Comparison of ENCODE assay signal across 9 cellular contexts in the genomic region with DNA sequence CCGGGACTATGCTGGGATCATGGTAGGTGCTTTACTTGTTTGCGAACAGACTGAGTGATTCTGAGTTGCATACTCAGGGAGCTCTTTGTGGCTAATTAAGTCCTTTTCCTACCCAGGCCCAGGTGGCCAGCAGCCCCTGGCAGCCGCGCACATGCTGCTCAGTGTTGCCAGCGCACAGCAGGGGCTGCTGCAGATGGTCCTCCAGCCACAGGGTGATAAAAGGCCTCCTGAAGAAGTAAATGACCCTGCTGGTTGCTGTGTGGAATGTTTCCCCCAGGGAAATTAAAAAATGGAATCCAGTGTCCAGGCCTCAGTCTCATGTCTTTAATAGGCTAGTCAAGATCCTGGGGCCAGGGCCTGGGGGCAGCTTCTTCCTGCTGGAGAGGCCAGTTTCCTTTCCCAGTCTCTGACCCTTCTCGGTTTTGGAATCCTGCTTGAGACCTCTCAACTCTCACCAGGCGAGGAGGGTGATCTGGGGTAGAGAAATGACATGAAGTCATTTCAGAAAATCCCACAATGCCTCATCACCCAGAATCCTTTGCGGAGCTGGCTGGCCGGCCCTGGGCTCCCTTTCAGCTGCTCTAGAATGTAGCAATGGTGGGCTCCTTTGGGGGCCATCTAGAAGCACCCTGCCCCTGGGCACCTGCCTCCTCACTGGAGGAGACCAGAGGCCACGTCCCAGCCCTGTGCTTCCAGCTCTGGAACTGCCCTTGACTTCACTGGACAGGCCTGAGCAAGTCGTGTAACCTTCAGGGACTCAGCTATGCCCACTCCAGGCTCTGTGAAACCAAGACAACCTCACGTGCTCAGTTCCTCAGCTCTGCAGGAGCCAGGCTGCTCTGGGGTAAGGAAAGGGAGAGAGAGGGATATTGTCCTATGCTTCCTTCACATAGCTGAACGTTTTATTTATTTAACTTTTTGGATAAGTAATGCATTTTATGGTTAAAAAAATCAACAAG.
DNase-seq lines count a peak whose midpoint lies in the region; ATAC-seq, FAIRE-seq and TF ChIP-seq lines count a peak whose summit lies in the region.
"Had no signal": no experiment of that assay in that cellular context is flagged by ENCODE, and none has a peak within 500 bp of the region (broad histone marks: within the 10 kb centered on the region; RNA-seq: fewer than 3 reads in every experiment).

No MANE protein-coding gene starts in this region.

- H3K9me3 ChIP-seq in right atrium auricular region (no peaks in the 10 kb centered on the region), heart left ventricle (no peaks in the 10 kb centered on the region), kidney (ENCODE audit: control insufficient read depth in 1 of 2, low read length in 2 of 2) (no peaks in the 10 kb centered on the region), transverse colon (no peaks in the 10 kb centered on the region)

- TF ChIP-seq CTCF in right atrium auricular region (IDR thresholded peaks at IDR 0.05), result no peak
- TF ChIP-seq CTCF in heart left ventricle (IDR thresholded peaks at IDR 0.05), result no peak
- TF ChIP-seq CTCF in kidney (IDR thresholded peaks at IDR 0.05; ENCODE audit: borderline replicate concordance, extremely low read depth, insufficient read depth), result no peak
- no peak for TF ChIP-seq CTCF in transverse colon (IDR thresholded peaks at IDR 0.05)

- H3K27me3 ChIP-seq in right atrium auricular region, result no peaks in the 10 kb centered on the region
- H3K27me3 ChIP-seq in heart left ventricle, result no peaks in the 10 kb centered on the region
- no peaks in the 10 kb centered on the region for H3K27me3 ChIP-seq in transverse colon

- FAIRE-seq in kidney (lab: Jason Lieb, UNC), result no peak

- peak overlapping the region in 1 of 2 donors; percentile 35 for H3K9ac ChIP-seq in kidney (ENCODE audit: low read length in 2 of 2)

- in situ Hi-C loops in transverse colon (cut with MboI; ENCODE audit: low pct_ligation_motif_present in 1 of 4, low pct_unique_long_range_greater_than_20kb in 1 of 4, low sequenced_read_pairs in 3 of 4), result loop anchor here in 2 of 4 donors (10.0 to 25.0 kb wide), 2 partner anchors 267 to 280 kb away; no protein-coding TSS in a partner anchor

- WGBS in heart left ventricle, 4 donors, result 72 to 85% (median 80%) methylated on average over 12 to 13 of the region's 13 CpGs
- 75 to 86% methylated on average over 2 to 13 of the region's 13 CpGs for WGBS in transverse colon (ENCODE audit: low coverage in 1 of 2), 2 donors

- DNase-seq in right atrium auricular region (ENCODE audit: low spot score) (peak; percentile 43), heart left ventricle (no peak), RPMI8226 (peak; percentile 32), kidney (no peak), transverse colon (no peak), dermis blood vessel endothelial cell (no peak)
- DNase-seq: stimulated activated naive CD4-positive, alpha-beta T cell treated with Interleukin-2 at 50 U/mL for 16 hours had no signal

- H3K36me3 ChIP-seq in right atrium auricular region (no peaks in the 10 kb centered on the region), heart left ventricle (no peaks in the 10 kb centered on the region), kidney (ENCODE audit: control insufficient read depth in 1 of 2, insufficient read depth in 2 of 2, low read length in 2 of 2) (no peaks in the 10 kb centered on the region), transverse colon (no peaks in the 10 kb centered on the region)

- no peak for TF ChIP-seq EP300 in transverse colon (IDR thresholded peaks at IDR 0.05; ENCODE audit: low read depth)

- intact Hi-C loops in heart left ventricle (cut with DNase I) (loop anchor here (5.0 to 10.0 kb wide), 6 partner anchors 110 to 282 kb away; a partner anchor contains a TSS), kidney (cut with DNase I) (no loop called here), transverse colon (cut with DNase I; ENCODE audit: low total_unique reads) (loop anchor here (5.0 kb wide), 3 partner anchors 72 to 262 kb away; no protein-coding TSS in a partner anchor)

- no peak for ATAC-seq in heart left ventricle
- ATAC-seq in HG02623 (IDR thresholded peaks at IDR 0.05; ENCODE audit: unreplicated experiment), result no peak
- ATAC-seq in activated CD4-positive, CD25-positive, alpha-beta regulatory T cell treated with anti-CD3 and anti-CD28 coated beads, Interleukin-2, amount 50 U/mL, for 24 hours, result no peak

- H3K4me1 ChIP-seq in right atrium auricular region, result peaks cover 0 to 29% of the 10 kb centered on the region in 2 donors
- peaks cover 0 to 43% (median 10%) of the 10 kb centered on the region in 12 donors for H3K4me1 ChIP-seq in heart left ventricle
- H3K4me1 ChIP-seq in kidney (ENCODE audit: control insufficient read depth in 1 of 2, insufficient read depth in 1 of 2, low read depth in 1 of 2, low read length in 2 of 2), result peaks cover 15 to 18% of the 10 kb centered on the region in 2 donors
- peaks cover 6 to 44% (median 13%) of the 10 kb centered on the region in 4 donors for H3K4me1 ChIP-seq in transverse colon

- H3K27ac ChIP-seq in right atrium auricular region (no peak overlapping the region), heart left ventricle (peak overlapping the region in 6 of 12 donors; percentile 21 to 79 (median 35)), kidney (ENCODE audit: low read depth in 2 of 2, low read length in 2 of 2) (peak overlapping the region; percentile 56 to 69), transverse colon (peak overlapping the region; percentile 5 to 79 (median 66))

- no peak for TF ChIP-seq POLR2A in heart left ventricle (IDR thresholded peaks at IDR 0.05)
- TF ChIP-seq POLR2A in transverse colon (IDR thresholded peaks at IDR 0.05), result no peak

- H3K4me3 ChIP-seq in right atrium auricular region (no peak overlapping the region), heart left ventricle (no peak overlapping the region), kidney (ENCODE audit: low read length in 2 of 2) (no peak overlapping the region), transverse colon (no peak overlapping the region)

Comparison
In these comparisons a context has a peak if more than half of its experiments do, and no peak if none do; other contexts are left out.
1. DNase-seq: peak in right atrium auricular region (single experiment) and RPMI8226 (single experiment); none in heart left ventricle (0 of 5), kidney (single experiment), transverse colon (single experiment) and dermis blood vessel endothelial cell (single experiment).
2. H3K27ac ChIP-seq: peak in kidney (2 of 2) and transverse colon (4 of 4); none in right atrium auricular region (0 of 2).